Comparison of ENCODE assay signal across 25 cellular contexts in the genomic region with DNA sequence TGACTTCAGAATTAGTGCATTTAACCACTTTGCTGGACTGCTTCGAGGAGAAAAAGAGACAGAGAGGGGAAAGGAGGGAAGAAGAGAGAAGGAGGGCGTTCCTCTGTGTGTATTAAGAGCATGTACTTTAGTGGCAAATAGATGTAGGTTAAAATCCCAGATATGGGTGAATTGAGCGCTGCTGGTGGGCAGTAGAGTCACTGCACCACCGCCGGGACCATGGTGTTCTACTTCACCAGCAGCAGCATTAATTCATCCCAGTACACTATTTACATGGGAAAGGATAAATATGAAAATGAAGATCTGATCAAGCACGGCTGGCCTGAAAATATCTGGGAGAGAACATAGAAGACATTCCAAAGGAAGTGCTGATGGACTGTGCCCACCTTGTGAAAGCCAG. TPM values are rescaled to one million over a fixed set of nuclear protein-coding genes. Genes with fewer than 3 reads are reported as not detected.
"Had no signal": no experiment of that assay in that cellular context is flagged by ENCODE, and none has a peak within 500 bp of the region (broad histone marks: within the 10 kb centered on the region; RNA-seq: fewer than 3 reads in every experiment).

No MANE protein-coding gene starts in this region.

- H3K36me3 ChIP-seq: cardiac muscle cell, left ventricle myocardium inferior, thoracic aorta had no signal

- H3K27ac Mint-ChIP-seq: activated naive CD8-positive, alpha-beta T cell treated with anti-CD3 and anti-CD28 coated beads, Interleukin-2, amount 50 U/mL, for 24 hours; dendritic cell treated with granulocyte-macrophage colony-stimulating factor and Interleukin-4, amounts not matched to agents 40 ng/mL and 50 ng/mL, for 4 days; immature natural killer cell; naive thymus-derived CD4-positive, alpha-beta T cell; progenitor cell of endocrine pancreas had no signal

- H3K36me3 Mint-ChIP-seq: immature natural killer cell; naive thymus-derived CD4-positive, alpha-beta T cell had no signal

- H3K4me3 ChIP-seq: cardiac muscle cell, left ventricle myocardium inferior, thoracic aorta had no signal

- H3K4me1 Mint-ChIP-seq: activated naive CD8-positive, alpha-beta T cell treated with anti-CD3 and anti-CD28 coated beads, Interleukin-2, amount 50 U/mL, for 24 hours; immature natural killer cell had no signal

- H3K9me3 ChIP-seq: left ventricle myocardium inferior, thoracic aorta had no signal

- ATAC-seq: activated naive CD8-positive, alpha-beta T cell treated with anti-CD3 and anti-CD28 coated beads, Interleukin-2, amount 50 U/mL, for 24 hours; foreskin keratinocyte; naive thymus-derived CD4-positive, alpha-beta T cell had no signal

- DNase-seq: activated CD4-positive, alpha-beta T cell treated with anti-CD3 and anti-CD28 coated beads, Interleukin-2, amount 50 U/mL, for 4 hours; activated effector memory CD4-positive, alpha-beta T cell treated with anti-CD3 and anti-CD28 coated beads, Interleukin-2, amount 50 U/mL, for 16 hours; activated naive CD4-positive, alpha-beta T cell treated with anti-CD3 and anti-CD28 coated beads, Interleukin-2, amount 50 U/mL, for 16 hours; activated naive CD8-positive, alpha-beta T cell treated with anti-CD3 and anti-CD28 coated beads, Interleukin-2, amount 50 U/mL, for 24 hours; activated T-cell treated with anti-CD3 and anti-CD28 coated beads for 4 hours; effector CD8-positive, alpha-beta T cell; foreskin keratinocyte; immature natural killer cell; kidney glomerular epithelial cell; left ventricle myocardium inferior; naive thymus-derived CD4-positive, alpha-beta T cell; retina; stimulated activated CD4-positive, alpha-beta T cell treated with anti-CD3 and anti-CD28 coated beads, Interleukin-2, amount 100 ng/mL, for 48 hours; stimulated activated CD8-positive, alpha-beta memory T cell treated with anti-CD3 and anti-CD28 coated beads, Interleukin-4, amount 100 ng/mL, for 48 hours; stimulated activated naive CD4-positive, alpha-beta T cell; T-helper 1 cell had no signal

- H3K27ac ChIP-seq: cardiac muscle cell, foreskin keratinocyte, left ventricle myocardium inferior, thoracic aorta had no signal

- H3K9me3 Mint-ChIP-seq: activated naive CD8-positive, alpha-beta T cell treated with anti-CD3 and anti-CD28 coated beads, Interleukin-2, amount 50 U/mL, for 24 hours; dendritic cell treated with granulocyte-macrophage colony-stimulating factor and Interleukin-4, amounts not matched to agents 40 ng/mL and 50 ng/mL, for 4 days; immature natural killer cell; naive thymus-derived CD4-positive, alpha-beta T cell had no signal

- FAIRE-seq: TTC549 had no signal

- H3K4me3 Mint-ChIP-seq: activated naive CD8-positive, alpha-beta T cell treated with anti-CD3 and anti-CD28 coated beads, Interleukin-2, amount 50 U/mL, for 24 hours; dendritic cell treated with granulocyte-macrophage colony-stimulating factor and Interleukin-4, amounts not matched to agents 40 ng/mL and 50 ng/mL, for 4 days; immature natural killer cell; naive thymus-derived CD4-positive, alpha-beta T cell had no signal

- H3K4me1 ChIP-seq: foreskin keratinocyte had no signal

RNA-seq across cellular contexts. Expression of a gene that starts 26.6 kb away (rescaled TPM):
- total RNA-seq: chondrocyte, foreskin keratinocyte, lung microvascular endothelial cell, osteoblast, progenitor cell of endocrine pancreas, ureter had no signal
- polyA plus RNA-seq: foreskin keratinocyte had no signal

RNA-seq across cellular contexts. Expression of a gene that starts 45.9 kb away (rescaled TPM):
- total RNA-seq: cardiac muscle cell, foreskin keratinocyte, lung microvascular endothelial cell, osteoblast, progenitor cell of endocrine pancreas, ureter had no signal
- polyA plus RNA-seq: foreskin keratinocyte; immature natural killer cell; naive thymus-derived CD4-positive, alpha-beta T cell had no signal

RNA-seq across cellular contexts. Expression of a gene that starts 53.3 kb away (rescaled TPM):
- total RNA-seq: chondrocyte, progenitor cell of endocrine pancreas had no signal
- polyA plus RNA-seq: cardiac muscle cell; naive thymus-derived CD4-positive, alpha-beta T cell had no signal
